In genomic region chr22:26447594-26448329, GRCh38 we compare ENCODE assay signal across 28 cellular contexts. TPM values are rescaled to one million over a fixed set of nuclear protein-coding genes. Genes with fewer than 3 reads are reported as not detected.
A peak's percentile ranks its signal among the peaks of the same experiment; 100 is the strongest.
DNase-seq lines count a peak whose midpoint lies in the region; ATAC-seq, FAIRE-seq and TF ChIP-seq lines count a peak whose summit lies in the region.
"Had no signal": no experiment of that assay in that cellular context is flagged by ENCODE, and none has a peak within 500 bp of the region (broad histone marks: within the 10 kb centered on the region; RNA-seq: fewer than 3 reads in every experiment).

No MANE protein-coding gene starts in this region.

- TF ChIP-seq POLR2A in erythroblast (IDR thresholded peaks at IDR 0.05; ENCODE audit: low read length) = no peak

- H3K9me3 Mint-ChIP-seq in neural progenitor cell = no peaks in the 10 kb centered on the region
- H3K9me3 Mint-ChIP-seq: CD4-positive, alpha-beta memory T cell; central memory CD8-positive, alpha-beta T cell; nephron progenitor cell; stimulated activated memory B cell treated with anti-CD40 and anti-IgM and Interleukin-4, amounts not matched to agents 10 μg/mL and 1 μg/mL and 100 μg/mL, for 72 hours had no signal

- no peak overlapping the region for H3K27ac Mint-ChIP-seq in neural progenitor cell
- H3K27ac Mint-ChIP-seq: progenitor cell of endocrine pancreas; stimulated activated memory B cell treated with anti-CD40 and anti-IgM and Interleukin-4, amounts not matched to agents 10 μg/mL and 1 μg/mL and 100 μg/mL, for 72 hours had no signal

- H3K4me1 Mint-ChIP-seq in neural progenitor cell = peaks cover 13% of the 10 kb centered on the region
- H3K4me1 Mint-ChIP-seq: central memory CD8-positive, alpha-beta T cell; stimulated activated memory B cell treated with anti-CD40 and anti-IgM and Interleukin-4, amounts not matched to agents 10 μg/mL and 1 μg/mL and 100 μg/mL, for 72 hours had no signal

- FAIRE-seq in bronchial epithelial cell (lab: Jason Lieb, UNC) = peak; percentile 82
- FAIRE-seq: G401.6, GM19239 had no signal

- no peaks in the 10 kb centered on the region for H3K9me3 ChIP-seq in neural progenitor cell (ENCODE audit: low read depth)
- H3K9me3 ChIP-seq: left lung, thyroid gland had no signal

- H4K20me1 ChIP-seq in neural progenitor cell (ENCODE audit: low read depth) = no peaks in the 10 kb centered on the region

- TF ChIP-seq CTCF in bronchial epithelial cell (IDR thresholded peaks at IDR 0.05; ENCODE audit: insufficient read depth, low read length, severe bottlenecking) = no peak
- no peak for TF ChIP-seq CTCF in neural progenitor cell (IDR thresholded peaks at IDR 0.05)

- ATAC-seq in HG03460 (IDR thresholded peaks at IDR 0.05; ENCODE audit: unreplicated experiment) = no peak
- ATAC-seq: foreskin keratinocyte; left lung; stimulated activated memory B cell treated with anti-CD40 and anti-IgM and Interleukin-4, amounts not matched to agents 10 μg/mL and 1 μg/mL and 100 μg/mL, for 72 hours had no signal

- no peaks in the 10 kb centered on the region for H3K27me3 ChIP-seq in bronchial epithelial cell (ENCODE audit: control insufficient read depth, insufficient read depth, low read length)
- no peaks in the 10 kb centered on the region for H3K27me3 ChIP-seq in neural progenitor cell
- H3K27me3 ChIP-seq: foreskin keratinocyte, hepatocyte, left lung, thyroid gland had no signal

- peak overlapping the region; percentile 27 for H3K9ac ChIP-seq in neural progenitor cell

- no peaks in the 10 kb centered on the region for H3K4me1 ChIP-seq in neural progenitor cell
- H3K4me1 ChIP-seq: foreskin keratinocyte, left lung had no signal

- H3K4me2 ChIP-seq in neural progenitor cell = no peak overlapping the region
- H3K4me2 ChIP-seq: hepatocyte had no signal

- peaks cover 17% of the 10 kb centered on the region for H3K36me3 Mint-ChIP-seq in neural progenitor cell

- no peak overlapping the region for H3K4me3 Mint-ChIP-seq in neural progenitor cell
- H3K4me3 Mint-ChIP-seq: CD4-positive, alpha-beta memory T cell; central memory CD8-positive, alpha-beta T cell; nephron progenitor cell; stimulated activated memory B cell treated with anti-CD40 and anti-IgM and Interleukin-4, amounts not matched to agents 10 μg/mL and 1 μg/mL and 100 μg/mL, for 72 hours had no signal

- H3K36me3 ChIP-seq in bronchial epithelial cell (ENCODE audit: control insufficient read depth, insufficient read depth, low read length) = peaks cover 7% of the 10 kb centered on the region
- no peaks in the 10 kb centered on the region for H3K36me3 ChIP-seq in neural progenitor cell

- H3K27ac ChIP-seq in neural progenitor cell = no peak overlapping the region
- H3K27ac ChIP-seq: foreskin keratinocyte, hepatocyte, left lung, thyroid gland had no signal

- H3K27me3 Mint-ChIP-seq in neural progenitor cell (ENCODE audit: insufficient read depth, low read depth) = peaks cover 2% of the 10 kb centered on the region
- H3K27me3 Mint-ChIP-seq: CD4-positive, alpha-beta memory T cell; central memory CD8-positive, alpha-beta T cell; progenitor cell of endocrine pancreas; stimulated activated memory B cell treated with anti-CD40 and anti-IgM and Interleukin-4, amounts not matched to agents 10 μg/mL and 1 μg/mL and 100 μg/mL, for 72 hours had no signal

- H3K79me2 ChIP-seq in neural progenitor cell (ENCODE audit: low read depth) = no peaks in the 10 kb centered on the region
- H3K79me2 ChIP-seq: hepatocyte had no signal

- no peak overlapping the region for H2AFZ ChIP-seq in neural progenitor cell (replicated peaks)
- H2AFZ ChIP-seq: hepatocyte had no signal

- H3F3A ChIP-seq in neural progenitor cell (ENCODE audit: low read depth) = no peaks in the 10 kb centered on the region

- H3K4me3 ChIP-seq in bronchial epithelial cell (ENCODE audit: low read depth, low read length) (no peak overlapping the region), neural progenitor cell (no peak overlapping the region)
- H3K4me3 ChIP-seq: hepatocyte, left lung, thyroid gland had no signal

- DNase-seq in DMS 273 treated with DMSO at 0.1 percent for 48 hours (lab: John Stamatoyannopoulos, UW) = peak; percentile 86
- DNase-seq in NCI-H2171 treated with DMSO at 0.1 percent for 48 hours (lab: John Stamatoyannopoulos, UW) = peak; percentile 95
- DNase-seq in bronchial epithelial cell (ENCODE audit: low read depth) = no peak
- DNase-seq in neural progenitor cell (ENCODE audit: low spot score) = no peak
- no peak for DNase-seq in NCI-H2107 treated with DMSO at 0.1 percent for 48 hours (lab: John Stamatoyannopoulos, UW; ENCODE audit: unreplicated experiment)
- no peak for DNase-seq in erythroblast (lab: John Stamatoyannopoulos, UW)
- DNase-seq in stimulated activated CD4-positive, alpha-beta T cell treated with anti-CD3 and anti-CD28 coated beads, Interleukin-1b, Interleukin-23, amount 100 ng/mL, for 48 hours = no peak
- DNase-seq: activated CD4-positive, alpha-beta T cell treated with anti-CD3 and anti-CD28 coated beads, Interleukin-2, amount 50 U/mL, for 48 hours; activated CD8-positive, alpha-beta memory T cell treated with anti-CD3 and anti-CD28 coated beads, Interleukin-2, amount 50 U/mL, for 48 hours; activated effector memory CD4-positive, alpha-beta T cell treated with anti-CD3 and anti-CD28 coated beads, Interleukin-2, amount 50 U/mL, for 16 hours; amygdala; CD4-positive, alpha-beta memory T cell; DMS153; foreskin keratinocyte; Karpas-422; left lung; midbrain; NCI-H2081; NCI-H526; nephron progenitor cell; thyroid gland had no signal

RNA-seq across cellular contexts. Expression of gene ASPHD2, which starts 18.7 kb away (rescaled TPM):
- total RNA-seq in bronchial epithelial cell = 3.4 and 3.8 TPM in 2 replicates
- total RNA-seq in neural progenitor cell (ENCODE audit: low replicate concordance) = 9.3 and 12.7 TPM in 2 replicates

RNA-seq across cellular contexts. Expression of gene HPS4, which starts 35.8 kb away (rescaled TPM):
- total RNA-seq in bronchial epithelial cell (28.3 and 29.5 TPM in 2 replicates), neural progenitor cell (ENCODE audit: low replicate concordance) (65.3 and 95.5 TPM in 2 replicates)

RNA-seq across cellular contexts. Expression of gene SRRD, which starts 35.9 kb away (rescaled TPM):
- 13.3 and 26.6 TPM in 2 replicates for total RNA-seq in bronchial epithelial cell
- 28.0 and 36.0 TPM in 2 replicates for total RNA-seq in neural progenitor cell (ENCODE audit: low replicate concordance)

Comparison
In these comparisons a context has a peak if more than half of its experiments do, and no peak if none do; other contexts are left out.
1. DNase-seq: peak in DMS 273 treated with DMSO at 0.1 percent for 48 hours (single experiment) and NCI-H2171 treated with DMSO at 0.1 percent for 48 hours (single experiment); none in bronchial epithelial cell (single experiment), neural progenitor cell (single experiment), NCI-H2107 treated with DMSO at 0.1 percent for 48 hours (single experiment), erythroblast (0 of 2) and stimulated activated CD4-positive, alpha-beta T cell treated with anti-CD3 and anti-CD28 coated beads, Interleukin-1b, Interleukin-23, amount 100 ng/mL, for 48 hours (single experiment).